ENCODE assay signal across 10 cellular contexts in genomic region chr14:105015242-105015641, GRCh38. TPM values are rescaled to one million over a fixed set of nuclear protein-coding genes. Genes with fewer than 3 reads are reported as not detected.
A peak's percentile ranks its signal among the peaks of the same experiment; 100 is the strongest.
DNase-seq lines count a peak whose midpoint lies in the region; ATAC-seq, FAIRE-seq and TF ChIP-seq lines count a peak whose summit lies in the region.
"Had no signal": no experiment of that assay in that cellular context is flagged by ENCODE, and none has a peak within 500 bp of the region (broad histone marks: within the 10 kb centered on the region; RNA-seq: fewer than 3 reads in every experiment).

No MANE protein-coding gene starts in this region.

- peaks cover 4% of the 10 kb centered on the region for H3K9me1 ChIP-seq in K562 (ENCODE audit: control insufficient read depth, insufficient read depth, low read length)

- no peaks in the 10 kb centered on the region for H3K9me2 ChIP-seq in DOHH2 (replicated peaks; ENCODE audit: control insufficient read depth, low read length)
- H3K9me2 ChIP-seq in Karpas-422 (replicated peaks; ENCODE audit: insufficient read depth, low read length): no peaks in the 10 kb centered on the region

- H3K9me3 Mint-ChIP-seq in natural killer cell treated with Interleukin-12 subunit alpha and Interleukin-12 subunit beta and Interleukin-15 and Interleukin-18, amount 100 ng/mL, for 72 hours: no peaks in the 10 kb centered on the region

- DNase-seq in Karpas-422 (no peak), K562 (ENCODE audit: extremely low read depth in 1 of 4, low spot score in 3 of 4) (peak in 2 of 4 experiments; percentile 23 to 47), G401 (ENCODE audit: low spot score) (no peak), SIG-M5 treated with dmso at 0.1 percent for 504 hours (lab: John Stamatoyannopoulos, UW; ENCODE audit: unreplicated experiment) (no peak), pancreas (no peak)
- no peak for DNase-seq in natural killer cell treated with Interleukin-12 subunit alpha and Interleukin-12 subunit beta and Interleukin-15 and Interleukin-18, amount 100 ng/mL, for 72 hours (ENCODE audit: low spot score)
- DNase-seq: NCI-H1105, NCI-H82, stomach had no signal

- H2AFZ ChIP-seq in Karpas-422 (ENCODE audit: low read length) (no peak overlapping the region), K562 (ENCODE audit: low read depth, low read length) (no peak overlapping the region)

- peak; percentile 33; the same call in 1 of the 2 replicates for TF ChIP-seq EP300 in K562 (IDR thresholded peaks at IDR 0.05; ENCODE audit: low read length)

- CTCF ChIA-PET in K562 (lab: Yijun Ruan, JAX; ENCODE audit: low intra/inter-chr PET ratio): no interaction called here

- TF ChIP-seq POLR2A in K562 (conservative IDR thresholded peaks at IDR 0.05): no peak

- H4K20me1 ChIP-seq in DOHH2 (ENCODE audit: control insufficient read depth, insufficient read depth, low read depth, low read length): peaks cover 77% of the 10 kb centered on the region
- H4K20me1 ChIP-seq in Karpas-422 (ENCODE audit: insufficient read depth, low read depth, low read length): peaks cover 89% of the 10 kb centered on the region
- peaks cover 55% of the 10 kb centered on the region for H4K20me1 ChIP-seq in K562 (replicated peaks; ENCODE audit: control insufficient read depth, insufficient read depth, low read length)

- peak overlapping the region; percentile 7; the same call in 1 of the 2 replicates for H3K4me2 ChIP-seq in DOHH2 (ENCODE audit: low read length)
- H3K4me2 ChIP-seq in Karpas-422 (ENCODE audit: low read depth, low read length, poor library complexity, severe bottlenecking): peak overlapping the region; percentile 55
- H3K4me2 ChIP-seq in K562 (ENCODE audit: insufficient read depth, low read length): peak overlapping the region; percentile 72

- H3K9ac ChIP-seq in Karpas-422 (ENCODE audit: low read length): peak overlapping the region; percentile 33
- peak overlapping the region; percentile 48 to 53; a peak in 3 of 4 replicates for H3K9ac ChIP-seq in K562 (ENCODE audit: insufficient read depth in 1 of 2, low read depth in 2 of 2, low read length in 2 of 2)

- no peak overlapping the region for H3K27ac ChIP-seq in DOHH2 (ENCODE audit: low read depth, low read length)
- H3K27ac ChIP-seq in Karpas-422 (ENCODE audit: low read length): peak overlapping the region; percentile 59
- H3K27ac ChIP-seq in K562 (ENCODE audit: extremely low read depth, low read depth, low read length): peak overlapping the region; percentile 71
- no peak overlapping the region for H3K27ac ChIP-seq in pancreas
- H3K27ac ChIP-seq: stomach had no signal

- H3K4me1 Mint-ChIP-seq in natural killer cell treated with Interleukin-12 subunit alpha and Interleukin-12 subunit beta and Interleukin-15 and Interleukin-18, amount 100 ng/mL, for 72 hours (ENCODE audit: low read depth in 2 of 2): peaks cover 40 to 43% of the 10 kb centered on the region in 2 donors

- 0% methylated on average over 9 of the region's 9 CpGs for WGBS in K562 (ENCODE audit: insufficient coverage, low coverage, missing lambda C conversion rate)
- WGBS in pancreas, 2 donors: 80 to 85% methylated on average over 9 of the region's 9 CpGs

- in situ Hi-C loops in K562 (cut with MboI) (no loop called here), G401 (cut with HindIII; ENCODE audit: low sequenced_read_pairs) (no loop called here)

- no peaks in the 10 kb centered on the region for H3K27me3 Mint-ChIP-seq in natural killer cell treated with Interleukin-12 subunit alpha and Interleukin-12 subunit beta and Interleukin-15 and Interleukin-18, amount 100 ng/mL, for 72 hours

- H3K36me3 Mint-ChIP-seq in natural killer cell treated with Interleukin-12 subunit alpha and Interleukin-12 subunit beta and Interleukin-15 and Interleukin-18, amount 100 ng/mL, for 72 hours: peaks cover 9% of the 10 kb centered on the region

- H3K9me3 ChIP-seq in DOHH2 (ENCODE audit: control insufficient read depth, insufficient read depth, low read length) (no peaks in the 10 kb centered on the region), Karpas-422 (ENCODE audit: low read length) (no peaks in the 10 kb centered on the region), K562 (replicated peaks; ENCODE audit: control insufficient read depth, insufficient read depth, low read depth, low read length) (no peaks in the 10 kb centered on the region), pancreas (no peaks in the 10 kb centered on the region)
- H3K9me3 ChIP-seq: stomach had no signal

- no TSS peak for BruUV-seq in K562 (replicated peaks; lab: Mats Ljungman, UMichigan)

- H3K27me3 ChIP-seq in DOHH2 (ENCODE audit: control insufficient read depth, low read length) (no peaks in the 10 kb centered on the region), Karpas-422 (ENCODE audit: low read length) (no peaks in the 10 kb centered on the region), K562 (ENCODE audit: control insufficient read depth in 2 of 2, insufficient read depth in 2 of 2, low read length in 2 of 2) (no peaks in the 10 kb centered on the region), pancreas (no peaks in the 10 kb centered on the region)
- H3K27me3 ChIP-seq: stomach had no signal

- peak overlapping the region; percentile 71 for H3K4me3 Mint-ChIP-seq in natural killer cell treated with Interleukin-12 subunit alpha and Interleukin-12 subunit beta and Interleukin-15 and Interleukin-18, amount 100 ng/mL, for 72 hours

- peak; percentile 84 for FAIRE-seq in K562 (lab: Jason Lieb, UNC)
- FAIRE-seq in pancreas (lab: Jason Lieb, UNC): no peak

- H3K27ac Mint-ChIP-seq in natural killer cell treated with Interleukin-12 subunit alpha and Interleukin-12 subunit beta and Interleukin-15 and Interleukin-18, amount 100 ng/mL, for 72 hours: peak overlapping the region; percentile 48 to 73

- ATAC-seq in K562 (peak; percentile 62), pancreas (no peak)
- no peak for ATAC-seq in natural killer cell treated with Interleukin-12 subunit alpha and Interleukin-12 subunit beta and Interleukin-15 and Interleukin-18, amount 100 ng/mL, for 72 hours

- H3K79me2 ChIP-seq in DOHH2 (ENCODE audit: control insufficient read depth, low read length): peaks cover 100% of the 10 kb centered on the region
- H3K79me2 ChIP-seq in Karpas-422 (ENCODE audit: low read length): peaks cover 100% of the 10 kb centered on the region
- H3K79me2 ChIP-seq in K562 (ENCODE audit: control insufficient read depth, insufficient read depth, low read length): peaks cover 100% of the 10 kb centered on the region

- no peak overlapping the region for H3K4me3 ChIP-seq in DOHH2 (ENCODE audit: low read length)
- peak overlapping the region; percentile 3; the same call in 1 of the 2 replicates for H3K4me3 ChIP-seq in Karpas-422 (ENCODE audit: low read length)
- peak overlapping the region; percentile 14; the same call in 1 of the 2 replicates for H3K4me3 ChIP-seq in K562
- H3K4me3 ChIP-seq in pancreas: no peak overlapping the region
- H3K4me3 ChIP-seq: stomach had no signal

- H3K36me3 ChIP-seq in DOHH2 (ENCODE audit: control insufficient read depth, low read length) (peaks cover 99% of the 10 kb centered on the region), Karpas-422 (ENCODE audit: insufficient read depth, low read length) (peaks cover 31% of the 10 kb centered on the region), K562 (ENCODE audit: control insufficient read depth, insufficient read depth, low read length) (peaks cover 57% of the 10 kb centered on the region; the same call in 2 of the 3 replicates), pancreas (peaks cover 0 to 7% (median 0%) of the 10 kb centered on the region in 3 donors)

- TF ChIP-seq CTCF in DOHH2 (IDR thresholded peaks at IDR 0.05; ENCODE audit: low read depth, low read length, poor library complexity, severe bottlenecking) (no peak), K562 (IDR thresholded peaks at IDR 0.05 in 2 of 3, conservative IDR thresholded peaks at IDR 0.05 in 1 of 3; ENCODE audit: insufficient read depth in 2 of 3, low read depth in 1 of 3, low read length in 3 of 3) (no peak), pancreas (IDR thresholded peaks at IDR 0.05) (no peak)

- intact Hi-C loops in K562 (cut with micrococcal nuclease) (loop anchor here (5.0 kb wide), 1 partner anchor 38 kb away; the partner anchor contains the start of gene AHNAK2), pancreas (cut with DNase I) (no loop called here)

- POLR2A ChIA-PET in K562 (lab: Yijun Ruan, JAX): interaction anchor here (4.0 kb wide), 1 partner anchor 9 kb away, joined by 28 read pairs; no protein-coding TSS in a partner anchor

- peaks cover 60% of the 10 kb centered on the region for H3K4me1 ChIP-seq in DOHH2 (ENCODE audit: control insufficient read depth, low read length)
- peaks cover 78% of the 10 kb centered on the region for H3K4me1 ChIP-seq in Karpas-422 (ENCODE audit: low read length)
- H3K4me1 ChIP-seq in K562 (replicated peaks in 1 of 2; ENCODE audit: control insufficient read depth in 2 of 2, insufficient read depth in 2 of 2, low read length in 2 of 2): peaks cover 37% of the 10 kb centered on the region in 2 experiments
- H3K4me1 ChIP-seq in pancreas: peaks cover 0 to 7% (median 7%) of the 10 kb centered on the region in 3 donors

- no peaks in the 10 kb centered on the region for H3F3A ChIP-seq in DOHH2 (ENCODE audit: control insufficient read depth, insufficient read depth)

- TF ChIP-seq RAD21 in K562 (CRISPR knock-in tag; conservative IDR thresholded peaks at IDR 0.05 in 1 of 2, IDR thresholded peaks at IDR 0.05 in 1 of 2): no peak

RNA-seq across cellular contexts. Expression of gene CDCA4, which starts 5.6 kb away (rescaled TPM):
- 25.2 and 33.5 TPM in 2 replicates for total RNA-seq in Karpas-422 (2014; rRNA removed; shearing (Covaris generic); ENCODE audit: low replicate concordance)
- 13.4 and 22.4 TPM in 2 replicates for total RNA-seq in K562 (2011; cell fraction: chromatin; rRNA removed; ENCODE audit: low replicate concordance)
- 17.5 TPM in 2 replicates for total RNA-seq in K562 (2011; cell fraction: nucleolus; rRNA removed)
- 18.6 and 23.1 TPM in 2 replicates for total RNA-seq in K562 (2011; cell fraction: nucleoplasm; rRNA removed)
- total RNA-seq in K562 (2014; rRNA removed) (33.9 and 41.3 TPM in 2 replicates), K562 (2014; rRNA removed; fragmentation: Illumina TruSeq; extraction: Trizol) (15.8 and 17.3 TPM in 2 replicates), K562 (2015; rRNA removed; fragmentation: Illumina TruSeq; extraction: Trizol) (23.0 and 23.9 TPM in 2 replicates), K562 (2021) (43.3 and 44.2 TPM in 2 replicates), pancreas (1 to 10 TPM; 1.2 to 3.5 (median 2.6) TPM)
- polyA plus RNA-seq in K562 (2011; rRNA removed) (25.1 and 34.5 TPM in 2 replicates), K562 (2014; fragmentation: Illumina TruSeq; extraction: Trizol) (16.7 and 27.1 TPM in 2 replicates), K562 (2014; fragmentation: Nextera tagmentation; extraction: Ambion mirVana) (10 to 100 TPM in 1 of 2 experiments, 1 to 10 TPM in 1; 6.6 to 10.3 TPM), K562 (2014; rRNA removed) (36.9 and 43.3 TPM in 2 replicates), pancreas (1 to 10 TPM; 3.1 to 3.3 TPM)
- 33.5 and 50.8 TPM in 2 replicates for polyA plus RNA-seq in K562 (2011; cell fraction: cytosol; rRNA removed)
- 14.4 and 19.3 TPM in 2 replicates for polyA plus RNA-seq in K562 (2011; cell fraction: nucleus; rRNA removed)
- 32.1 and 37.8 TPM in 2 replicates for polyA plus RNA-seq in K562 (2012)
- 17.1 and 17.8 TPM in 2 replicates for polyA minus RNA-seq in K562 (2011; rRNA and poly(A)+ RNA removed)
- polyA minus RNA-seq in K562 (2011; cell fraction: cytosol; rRNA and poly(A)+ RNA removed): 17.8 and 25.3 TPM in 2 replicates
- 5.7 and 7.2 TPM in 2 replicates for polyA minus RNA-seq in K562 (2011; cell fraction: nucleus; rRNA and poly(A)+ RNA removed)
- total RNA-seq in natural killer cell treated with Interleukin-12 subunit alpha and Interleukin-12 subunit beta and Interleukin-15 and Interleukin-18, amount 100 ng/mL, for 72 hours: 10 to 100 TPM; 39.9 to 71.5 TPM
- total RNA-seq in G401 (2014; rRNA removed; shearing (Covaris generic)): 69.8 and 83.1 TPM in 2 replicates

RNA-seq across cellular contexts. Expression of gene CLBA1, which starts 29.7 kb away (rescaled TPM):
- 9.4 and 14.5 TPM in 2 replicates for total RNA-seq in Karpas-422 (2014; rRNA removed; shearing (Covaris generic); ENCODE audit: low replicate concordance)
- 4.9 and 7.5 TPM in 2 replicates for total RNA-seq in K562 (2011; cell fraction: chromatin; rRNA removed; ENCODE audit: low replicate concordance)
- total RNA-seq in K562 (2011; cell fraction: nucleolus; rRNA removed): 4.7 and 5.3 TPM in 2 replicates
- 3.8 and 4.7 TPM in 2 replicates for total RNA-seq in K562 (2011; cell fraction: nucleoplasm; rRNA removed)
- 3.2 and 4.0 TPM in 2 replicates for total RNA-seq in K562 (2014; rRNA removed)
- 1.4 and 1.8 TPM in 2 replicates for total RNA-seq in K562 (2014; rRNA removed; fragmentation: Illumina TruSeq; extraction: Trizol)
- 2.1 and 2.2 TPM in 2 replicates for total RNA-seq in K562 (2015; rRNA removed; fragmentation: Illumina TruSeq; extraction: Trizol)
- total RNA-seq in K562 (2021): 3.9 and 4.4 TPM in 2 replicates
- 2.5 and 2.6 TPM in 2 replicates for polyA plus RNA-seq in K562 (2011; rRNA removed)
- polyA plus RNA-seq in K562 (2011; cell fraction: cytosol; rRNA removed): 1.8 and 3.1 TPM in 2 replicates
- polyA plus RNA-seq in K562 (2011; cell fraction: nucleus; rRNA removed): 5.7 and 10.6 TPM in 2 replicates
- polyA plus RNA-seq in K562 (2012): 3.0 and 3.1 TPM in 2 replicates
- 3.2 TPM in 2 replicates for polyA plus RNA-seq in K562 (2014; fragmentation: Illumina TruSeq; extraction: Trizol)
- polyA plus RNA-seq in K562 (2014; fragmentation: Nextera tagmentation; extraction: Ambion mirVana): under 1 TPM; 0.04 to 0.25 TPM
- polyA plus RNA-seq in K562 (2014; rRNA removed): 2.2 and 2.7 TPM in 2 replicates
- 1.4 and 1.9 TPM in 2 replicates for polyA minus RNA-seq in K562 (2011; rRNA and poly(A)+ RNA removed)
- 1.4 and 2.5 TPM in 2 replicates for polyA minus RNA-seq in K562 (2011; cell fraction: cytosol; rRNA and poly(A)+ RNA removed)
- 2.7 and 3.2 TPM in 2 replicates for polyA minus RNA-seq in K562 (2011; cell fraction: nucleus; rRNA and poly(A)+ RNA removed)
- 1 to 10 TPM; 1.2 to 1.5 TPM for total RNA-seq in natural killer cell treated with Interleukin-12 subunit alpha and Interleukin-12 subunit beta and Interleukin-15 and Interleukin-18, amount 100 ng/mL, for 72 hours
- 10.5 and 18.0 TPM in 2 replicates for total RNA-seq in G401 (2014; rRNA removed; shearing (Covaris generic))
- 1 to 10 TPM; 4.7 to 8.3 (median 6.4) TPM for total RNA-seq in pancreas
- polyA plus RNA-seq in pancreas: 10 to 100 TPM; 23.6 to 32.5 TPM

RNA-seq across cellular contexts. Expression of gene AHNAK2, which starts 37.1 kb away (rescaled TPM):
- total RNA-seq in Karpas-422 (2014; rRNA removed; shearing (Covaris generic); ENCODE audit: low replicate concordance): under 0.01 TPM in 1 of 2 replicates, not detected in the other
- 0.18 and 0.46 TPM in 2 replicates for total RNA-seq in K562 (2011; cell fraction: chromatin; rRNA removed; ENCODE audit: low replicate concordance)
- 0.13 and 0.17 TPM in 2 replicates for total RNA-seq in K562 (2011; cell fraction: nucleolus; rRNA removed)
- 0.07 and 0.31 TPM in 2 replicates for total RNA-seq in K562 (2011; cell fraction: nucleoplasm; rRNA removed)
- total RNA-seq in K562 (2014; rRNA removed) (0.04 TPM in 1 of 2 replicates, not detected in the other), K562 (2014; rRNA removed; fragmentation: Illumina TruSeq; extraction: Trizol) (not detected in 2 replicates), K562 (2015; rRNA removed; fragmentation: Illumina TruSeq; extraction: Trizol) (0.04 TPM in 2 replicates), K562 (2021) (0.09 and 0.18 TPM in 2 replicates), pancreas (1 to 10 TPM in 5 of 6 donors, under 1 TPM in 1; 0.75 to 2.4 (median 1.5) TPM)
- polyA plus RNA-seq in K562 (2011; rRNA removed) (0.04 TPM in 1 of 2 replicates, not detected in the other), K562 (2014; fragmentation: Illumina TruSeq; extraction: Trizol) (0.03 TPM in 1 of 2 replicates, not detected in the other), K562 (2014; fragmentation: Nextera tagmentation; extraction: Ambion mirVana) (not detected), K562 (2014; rRNA removed) (under 0.01 and 0.04 TPM in 2 replicates), pancreas (1 to 10 TPM; 1.3 to 1.4 TPM)
- polyA plus RNA-seq in K562 (2011; cell fraction: cytosol; rRNA removed): under 0.01 and 0.03 TPM in 2 replicates
- 0.14 and 0.22 TPM in 2 replicates for polyA plus RNA-seq in K562 (2011; cell fraction: nucleus; rRNA removed)
- 0.03 and 0.22 TPM in 2 replicates for polyA plus RNA-seq in K562 (2012)
- polyA minus RNA-seq in K562 (2011; rRNA and poly(A)+ RNA removed): 0.04 and 0.51 TPM in 2 replicates
- polyA minus RNA-seq in K562 (2011; cell fraction: cytosol; rRNA and poly(A)+ RNA removed): 0.10 and 0.27 TPM in 2 replicates
- polyA minus RNA-seq in K562 (2011; cell fraction: nucleus; rRNA and poly(A)+ RNA removed): 0.13 and 0.22 TPM in 2 replicates
- not detected for total RNA-seq in natural killer cell treated with Interleukin-12 subunit alpha and Interleukin-12 subunit beta and Interleukin-15 and Interleukin-18, amount 100 ng/mL, for 72 hours
- 17.0 and 31.1 TPM in 2 replicates for total RNA-seq in G401 (2014; rRNA removed; shearing (Covaris generic))

RNA-seq across cellular contexts. Expression of gene GPR132, which starts 50.0 kb away (rescaled TPM):
- total RNA-seq in Karpas-422 (2014; rRNA removed; shearing (Covaris generic); ENCODE audit: low replicate concordance): not detected in 2 replicates
- total RNA-seq in K562 (2011; cell fraction: chromatin; rRNA removed; ENCODE audit: low replicate concordance): 0.23 and 0.51 TPM in 2 replicates
- total RNA-seq in K562 (2011; cell fraction: nucleolus; rRNA removed): 0.26 and 0.50 TPM in 2 replicates
- 0.23 and 0.44 TPM in 2 replicates for total RNA-seq in K562 (2011; cell fraction: nucleoplasm; rRNA removed)
- total RNA-seq in K562 (2014; rRNA removed) (0.49 and 0.50 TPM in 2 replicates), K562 (2014; rRNA removed; fragmentation: Illumina TruSeq; extraction: Trizol) (0.19 and 0.25 TPM in 2 replicates), K562 (2015; rRNA removed; fragmentation: Illumina TruSeq; extraction: Trizol) (0.98 and 1.0 TPM in 2 replicates), K562 (2021) (0.49 and 1.1 TPM in 2 replicates), pancreas (1 to 10 TPM in 2 of 6 donors, under 1 TPM in 4; 0.14 to 2.3 (median 0.76) TPM)
- polyA plus RNA-seq in K562 (2011; rRNA removed) (0.01 and 0.22 TPM in 2 replicates), K562 (2014; fragmentation: Illumina TruSeq; extraction: Trizol) (0.22 and 0.24 TPM in 2 replicates), K562 (2014; fragmentation: Nextera tagmentation; extraction: Ambion mirVana) (under 1 TPM in 1 of 2 experiments, not detected in 1; 0.01 TPM), K562 (2014; rRNA removed) (0.23 and 0.46 TPM in 2 replicates), pancreas (under 1 TPM; 0.38 to 0.46 TPM)
- 0.34 and 1.1 TPM in 2 replicates for polyA plus RNA-seq in K562 (2011; cell fraction: cytosol; rRNA removed)
- polyA plus RNA-seq in K562 (2011; cell fraction: nucleus; rRNA removed): 0.27 and 0.41 TPM in 2 replicates
- polyA plus RNA-seq in K562 (2012): 0.59 and 3.2 TPM in 2 replicates
- polyA minus RNA-seq in K562 (2011; rRNA and poly(A)+ RNA removed): 0.06 TPM in 1 of 2 replicates, not detected in the other
- not detected in 2 replicates for polyA minus RNA-seq in K562 (2011; cell fraction: cytosol; rRNA and poly(A)+ RNA removed)
- polyA minus RNA-seq in K562 (2011; cell fraction: nucleus; rRNA and poly(A)+ RNA removed): 0.13 and 0.33 TPM in 2 replicates
- 10 to 100 TPM; 80.9 to 88.3 TPM for total RNA-seq in natural killer cell treated with Interleukin-12 subunit alpha and Interleukin-12 subunit beta and Interleukin-15 and Interleukin-18, amount 100 ng/mL, for 72 hours
- 0.43 TPM in 1 of 2 replicates, not detected in the other for total RNA-seq in G401 (2014; rRNA removed; shearing (Covaris generic))

Comparison
In these comparisons a context has a peak if more than half of its experiments do, and no peak if none do; other contexts are left out.
1. H3K27ac ChIP-seq: peak in Karpas-422 (single experiment) and K562 (single experiment); none in DOHH2 (single experiment) and pancreas (0 of 4).
2. H3K4me2 ChIP-seq: peak in every context shown above with its lines; median percentile 72 in K562; 55 in Karpas-422; 7 in DOHH2.
3. H3K4me3 ChIP-seq: peak in Karpas-422 (single experiment) and K562 (single experiment); none in DOHH2 (single experiment) and pancreas (0 of 4).